ENCODE assay signal across 15 cellular contexts in the genomic region with DNA sequence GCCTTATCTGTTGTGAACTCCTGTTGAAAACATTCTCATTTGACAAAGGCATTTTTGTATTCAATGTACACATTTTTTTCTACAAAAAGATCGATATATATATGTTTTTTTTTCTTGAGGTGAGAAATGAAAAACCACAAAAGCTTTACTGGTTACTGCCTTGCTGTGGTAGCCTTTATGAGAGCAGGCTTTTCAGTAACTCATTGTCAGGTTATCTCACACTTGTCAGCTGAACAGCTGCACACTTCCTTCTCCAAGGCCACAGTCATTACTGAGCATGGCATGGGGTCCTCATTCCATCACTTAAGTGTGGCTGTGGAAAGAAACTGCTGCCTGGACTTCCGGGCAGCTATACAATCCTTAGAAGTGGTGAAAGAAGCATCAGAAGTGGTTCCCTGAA.
DNase-seq lines count a peak whose midpoint lies in the region; ATAC-seq lines count a peak whose summit lies in the region.
"Had no signal": no experiment of that assay in that cellular context is flagged by ENCODE, and none has a peak within 500 bp of the region (broad histone marks: within the 10 kb centered on the region; RNA-seq: fewer than 3 reads in every experiment).

No MANE protein-coding gene starts in this region.

- H3K9me3 Mint-ChIP-seq in activated naive CD4-positive, alpha-beta T cell treated with anti-CD3 and anti-CD28 coated beads, Interleukin-2, amount 50 U/mL, for 72 hours: peaks cover 15% of the 10 kb centered on the region in 2 donors

- H3K36me3 Mint-ChIP-seq in activated naive CD4-positive, alpha-beta T cell treated with anti-CD3 and anti-CD28 coated beads, Interleukin-2, amount 50 U/mL, for 72 hours: peaks cover 0 to 9% of the 10 kb centered on the region in 2 donors
- H3K36me3 Mint-ChIP-seq: naive thymus-derived CD4-positive, alpha-beta T cell had no signal

- H3K27ac Mint-ChIP-seq in activated naive CD4-positive, alpha-beta T cell treated with anti-CD3 and anti-CD28 coated beads, Interleukin-2, amount 50 U/mL, for 72 hours: no peak overlapping the region
- H3K27ac Mint-ChIP-seq: CD8-positive, alpha-beta memory T cell; naive thymus-derived CD4-positive, alpha-beta T cell; T-helper 17 cell had no signal

- DNase-seq in C1 segment of cervical spinal cord (lab: John Stamatoyannopoulos, UW) (no peak), NCI-H345 treated with DMSO at 0.1 percent for 48 hours (lab: John Stamatoyannopoulos, UW; ENCODE audit: unreplicated experiment) (no peak), sciatic nerve (ENCODE audit: low spot score) (no peak)
- DNase-seq in activated naive CD4-positive, alpha-beta T cell treated with anti-CD3 and anti-CD28 coated beads, Interleukin-2, amount 50 U/mL, for 72 hours (ENCODE audit: low spot score in 2 of 2): no peak
- DNase-seq: activated CD4-positive, alpha-beta T cell treated with anti-CD3 and anti-CD28 coated beads, Interleukin-2, amount 50 U/mL, for 4 hours; activated effector memory CD4-positive, alpha-beta T cell treated with anti-CD3 and anti-CD28 coated beads, Interleukin-2, amount 50 U/mL, for 16 hours; CD8-positive, alpha-beta memory T cell; glutamatergic neuron; MM.1S; naive thymus-derived CD4-positive, alpha-beta T cell; NCI-H446; T-helper 17 cell had no signal

- intact Hi-C loops in sciatic nerve (cut with DNase I): no loop called here

- ATAC-seq in GM19351 (IDR thresholded peaks at IDR 0.05; ENCODE audit: unreplicated experiment) (peak; percentile 50), HG02798 (IDR thresholded peaks at IDR 0.05; ENCODE audit: poor library complexity, unreplicated experiment) (peak; percentile 52), HG03575 (IDR thresholded peaks at IDR 0.05; ENCODE audit: extremely low read depth, insufficient number of reproducible peaks, low FRiP score, unreplicated experiment) (peak; percentile 38), sciatic nerve (no peak)
- ATAC-seq in activated naive CD4-positive, alpha-beta T cell treated with anti-CD3 and anti-CD28 coated beads, Interleukin-2, amount 50 U/mL, for 72 hours: no peak
- ATAC-seq: naive thymus-derived CD4-positive, alpha-beta T cell; T-helper 17 cell had no signal

Comparison
In these comparisons a context has a peak if more than half of its experiments do, and no peak if none do; other contexts are left out.
1. ATAC-seq: peak in GM19351 (single experiment), HG02798 (single experiment) and HG03575 (single experiment); none in activated naive CD4-positive, alpha-beta T cell treated with anti-CD3 and anti-CD28 coated beads, Interleukin-2, amount 50 U/mL, for 72 hours (0 of 2) and sciatic nerve (single experiment).